In genomic region chr14:47526591-47527244, GRCh38 we compare ENCODE assay signal across 26 cellular contexts.
"Had no signal": no experiment of that assay in that cellular context is flagged by ENCODE, and none has a peak within 500 bp of the region (broad histone marks: within the 10 kb centered on the region; RNA-seq: fewer than 3 reads in every experiment).

No MANE protein-coding gene starts in this region.

- H3K9me3 ChIP-seq: psoas muscle, sigmoid colon had no signal

- H3K4me3 Mint-ChIP-seq: activated B cell treated with CpG ODN at 0.5 μM for 24 hours; activated T-cell treated with anti-CD3 and anti-CD28 coated beads, Interleukin-2, amount 50 U/mL, for 72 hours; immature natural killer cell; naive B cell; stimulated activated naive B cell treated with anti-CD40 and anti-IgM and Interleukin-4, amounts not matched to agents 10 μg/mL and 1 μg/mL and 100 μg/mL, for 72 hours; T-helper 2 cell treated with Interferon-gamma antibody and Interleukin-4, amounts not matched to agents 5 μg/mL and 100 μg/mL, for 36 hours had no signal

- DNase-seq: activated B cell treated with CpG ODN at 0.5 μM for 24 hours; activated naive CD4-positive, alpha-beta T cell; activated T-cell treated with anti-CD3 and anti-CD28 coated beads for 4 hours; activated T-cell treated with anti-CD3 and anti-CD28 coated beads, Interleukin-2, amount 50 U/mL, for 72 hours; central memory CD4-positive, alpha-beta T cell; foreskin fibroblast; head of caudate nucleus; immature natural killer cell; kidney glomerular epithelial cell; naive B cell; nucleus accumbens; psoas muscle; sigmoid colon; small intestine; stimulated activated CD4-positive, alpha-beta T cell treated with anti-CD3 and anti-CD28 coated beads, Interleukin-4, amount 100 ng/mL, for 4 hours; stimulated activated CD8-positive, alpha-beta memory T cell treated with anti-CD3 and anti-CD28 coated beads, Interleukin-4, amount 100 ng/mL, for 48 hours; stimulated activated naive B cell treated with anti-CD40 and anti-IgM and Interleukin-4, amounts not matched to agents 10 μg/mL and 1 μg/mL and 100 μg/mL, for 72 hours; stomach; T-helper 1 cell; tibial artery had no signal

- H3K27ac Mint-ChIP-seq: activated B cell treated with CpG ODN at 0.5 μM for 24 hours; activated naive CD4-positive, alpha-beta T cell treated with anti-CD3 and anti-CD28 coated beads, Interleukin-2, amount 50 U/mL, for 72 hours; activated T-cell treated with anti-CD3 and anti-CD28 coated beads, Interleukin-2, amount 50 U/mL, for 72 hours; immature natural killer cell; naive B cell; stimulated activated naive B cell treated with anti-CD40 and anti-IgM and Interleukin-4, amounts not matched to agents 10 μg/mL and 1 μg/mL and 100 μg/mL, for 72 hours; T-helper 2 cell treated with Interferon-gamma antibody and Interleukin-4, amounts not matched to agents 5 μg/mL and 100 μg/mL, for 36 hours had no signal

- H3K4me1 Mint-ChIP-seq: activated B cell treated with CpG ODN at 0.5 μM for 24 hours; immature natural killer cell; naive B cell; stimulated activated naive B cell treated with anti-CD40 and anti-IgM and Interleukin-4, amounts not matched to agents 10 μg/mL and 1 μg/mL and 100 μg/mL, for 72 hours had no signal

- H3K4me3 ChIP-seq: breast epithelium, lung, psoas muscle, sigmoid colon, stomach, suprapubic skin, tibial artery had no signal

- H3K27ac ChIP-seq: breast epithelium, parathyroid adenoma, psoas muscle, sigmoid colon, stomach, suprapubic skin, tibial artery had no signal

- H3K36me3 ChIP-seq: sigmoid colon, stomach, suprapubic skin, tibial artery had no signal

- FAIRE-seq: small intestine had no signal

- H3K4me1 ChIP-seq: breast epithelium, parathyroid adenoma, psoas muscle, sigmoid colon, stomach, suprapubic skin, tibial artery had no signal

- H3K27me3 ChIP-seq: breast epithelium, sigmoid colon, stomach, suprapubic skin, tibial artery had no signal

- H3K79me2 ChIP-seq: parathyroid adenoma had no signal

- H3K9ac ChIP-seq: parathyroid adenoma had no signal

- H2AFZ ChIP-seq: parathyroid adenoma had no signal

- H3K36me3 Mint-ChIP-seq: activated naive CD4-positive, alpha-beta T cell treated with anti-CD3 and anti-CD28 coated beads, Interleukin-2, amount 50 U/mL, for 72 hours; immature natural killer cell; naive B cell; stimulated activated naive B cell treated with anti-CD40 and anti-IgM and Interleukin-4, amounts not matched to agents 10 μg/mL and 1 μg/mL and 100 μg/mL, for 72 hours had no signal

- H3K27me3 Mint-ChIP-seq: activated B cell treated with CpG ODN at 0.5 μM for 24 hours; naive B cell; stimulated activated naive B cell treated with anti-CD40 and anti-IgM and Interleukin-4, amounts not matched to agents 10 μg/mL and 1 μg/mL and 100 μg/mL, for 72 hours had no signal
